ENCODE assay signal across 28 cellular contexts in the genomic region with DNA sequence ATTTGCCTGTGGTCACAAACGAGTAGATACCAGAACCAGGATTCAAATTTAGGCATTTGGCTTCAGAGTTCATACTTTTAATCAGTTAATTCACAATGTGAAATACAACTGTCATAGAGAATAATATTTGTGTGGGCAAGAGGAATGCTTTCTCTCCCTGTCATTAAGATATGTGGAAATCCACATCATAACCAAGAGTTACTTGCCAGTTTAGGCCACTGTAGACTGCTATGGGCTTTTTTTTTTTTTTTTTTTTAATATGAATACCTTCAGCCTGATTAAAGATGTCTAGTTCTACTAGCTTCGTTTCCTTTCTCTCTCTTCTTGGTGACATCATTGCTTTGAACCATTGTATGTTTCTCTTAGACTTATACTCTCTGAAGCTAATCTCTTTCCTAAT.
"Had no signal": no experiment of that assay in that cellular context is flagged by ENCODE, and none has a peak within 500 bp of the region (broad histone marks: within the 10 kb centered on the region; RNA-seq: fewer than 3 reads in every experiment).

No MANE protein-coding gene starts in this region.

- DNase-seq: activated CD4-positive, alpha-beta memory T cell treated with anti-CD3 and anti-CD28 coated beads, Interleukin-2, amount 10 ng/mL, durations not matched to agents 7 days and 5 days; activated CD4-positive, alpha-beta T cell treated with anti-CD3 and anti-CD28 coated beads, Interleukin-2, amount 10 ng/mL, durations not matched to agents 24 days and 14 days; activated CD4-positive, CD25-positive, alpha-beta regulatory T cell treated with anti-CD3 and anti-CD28 coated beads, Interleukin-2, amount 50 U/mL, for 72 hours; activated gamma-delta T cell treated with Interleukin-2 at 50 U/mL for 16 hours; activated T-cell treated with anti-CD3 and anti-CD28 coated beads, Interleukin-2, amount 50 U/mL, for 4 hours; adrenal gland; caudate nucleus; foreskin keratinocyte; heart left ventricle; hypothalamus; immature natural killer cell; naive thymus-derived CD4-positive, alpha-beta T cell; pancreas; retina; sigmoid colon; stimulated activated CD4-positive, alpha-beta T cell treated with anti-CD3 and anti-CD28 coated beads, Interleukin-15, amount 100 ng/mL, for 24 hours; stimulated activated CD4-positive, alpha-beta T cell treated with anti-CD3 and anti-CD28 coated beads, Interleukin-2, amount 100 ng/mL, for 24 hours; stimulated activated naive CD4-positive, alpha-beta T cell treated with Interleukin-2 at 50 U/mL for 16 hours; T-helper 2 cell; testis; transverse colon had no signal

- H3K4me2 ChIP-seq: smooth muscle cell had no signal

- H3K27ac ChIP-seq: adrenal gland, foreskin keratinocyte, heart left ventricle, pancreas, prostate gland, sigmoid colon, testis, transverse colon had no signal

- H3K9me3 Mint-ChIP-seq: activated CD4-positive, alpha-beta memory T cell treated with anti-CD3 and anti-CD28 coated beads, Interleukin-2, amount 10 ng/mL, durations not matched to agents 7 days and 5 days; activated CD4-positive, alpha-beta T cell treated with anti-CD3 and anti-CD28 coated beads, Interleukin-2, amount 10 ng/mL, durations not matched to agents 24 days and 14 days; activated T-cell treated with anti-CD3 and anti-CD28 coated beads, Interleukin-2, amount 50 U/mL, for 4 hours; activated T-helper 17 cell treated with anti-CD3 and anti-CD28 coated beads, Interleukin-2, amount 50 U/mL, for 72 hours; immature natural killer cell; mesothelial cell of epicardium had no signal

- H3K27ac Mint-ChIP-seq: activated CD4-positive, alpha-beta memory T cell treated with anti-CD3 and anti-CD28 coated beads, Interleukin-2, amount 10 ng/mL, durations not matched to agents 7 days and 5 days; activated CD4-positive, alpha-beta T cell treated with anti-CD3 and anti-CD28 coated beads, Interleukin-2, amount 10 ng/mL, durations not matched to agents 24 days and 14 days; activated naive CD4-positive, alpha-beta T cell treated with anti-CD3 and anti-CD28 coated beads, Interleukin-2, amount 50 U/mL, for 24 hours; activated T-helper 17 cell treated with anti-CD3 and anti-CD28 coated beads, Interleukin-2, amount 50 U/mL, for 72 hours; mesothelial cell of epicardium; naive thymus-derived CD4-positive, alpha-beta T cell had no signal

- FAIRE-seq: endothelial cell of umbilical vein, pancreas had no signal

- H3K4me1 ChIP-seq: foreskin keratinocyte, prostate gland, testis had no signal

- H3K27me3 ChIP-seq: adrenal gland, foreskin keratinocyte, heart left ventricle, pancreas, sigmoid colon, testis, transverse colon had no signal

- H3K4me3 Mint-ChIP-seq: activated CD4-positive, alpha-beta memory T cell treated with anti-CD3 and anti-CD28 coated beads, Interleukin-2, amount 10 ng/mL, durations not matched to agents 7 days and 5 days; activated CD4-positive, alpha-beta T cell treated with anti-CD3 and anti-CD28 coated beads, Interleukin-2, amount 10 ng/mL, durations not matched to agents 24 days and 14 days; activated naive CD4-positive, alpha-beta T cell treated with anti-CD3 and anti-CD28 coated beads, Interleukin-2, amount 50 U/mL, for 24 hours; activated T-cell treated with anti-CD3 and anti-CD28 coated beads, Interleukin-2, amount 50 U/mL, for 4 hours; activated T-helper 17 cell treated with anti-CD3 and anti-CD28 coated beads, Interleukin-2, amount 50 U/mL, for 72 hours; mesothelial cell of epicardium; naive thymus-derived CD4-positive, alpha-beta T cell had no signal

- H3K4me1 Mint-ChIP-seq: activated CD4-positive, alpha-beta memory T cell treated with anti-CD3 and anti-CD28 coated beads, Interleukin-2, amount 10 ng/mL, durations not matched to agents 7 days and 5 days; activated CD4-positive, alpha-beta T cell treated with anti-CD3 and anti-CD28 coated beads, Interleukin-2, amount 10 ng/mL, durations not matched to agents 24 days and 14 days had no signal

- ATAC-seq: activated T-cell treated with anti-CD3 and anti-CD28 coated beads, Interleukin-2, amount 50 U/mL, for 4 hours; activated T-helper 17 cell treated with anti-CD3 and anti-CD28 coated beads, Interleukin-2, amount 50 U/mL, for 72 hours; esophagus mucosa; foreskin keratinocyte; heart left ventricle; naive thymus-derived CD4-positive, alpha-beta T cell; pancreas had no signal

- H3K9me3 ChIP-seq: adrenal gland, heart left ventricle, pancreas, prostate gland, sigmoid colon, testis, transverse colon had no signal

- H3K27me3 Mint-ChIP-seq: activated CD4-positive, alpha-beta memory T cell treated with anti-CD3 and anti-CD28 coated beads, Interleukin-2, amount 10 ng/mL, durations not matched to agents 7 days and 5 days; activated CD4-positive, alpha-beta T cell treated with anti-CD3 and anti-CD28 coated beads, Interleukin-2, amount 10 ng/mL, durations not matched to agents 24 days and 14 days; activated naive CD4-positive, alpha-beta T cell treated with anti-CD3 and anti-CD28 coated beads, Interleukin-2, amount 50 U/mL, for 24 hours; activated T-helper 17 cell treated with anti-CD3 and anti-CD28 coated beads, Interleukin-2, amount 50 U/mL, for 72 hours; naive thymus-derived CD4-positive, alpha-beta T cell had no signal

- H3K36me3 ChIP-seq: prostate gland had no signal

- H3K4me3 ChIP-seq: adrenal gland, heart left ventricle, pancreas, prostate gland, sigmoid colon, smooth muscle cell, testis, transverse colon had no signal
